ENCODE assay signal across 1 cellular context in genomic region chr3:175672119-175672689, GRCh38.
TF ChIP-seq lines count a peak whose summit lies in the region.

No MANE protein-coding gene starts in this region.

TF ChIP-seq in H1, 55 proteins besides CTCF, POLR2A, EP300 and RAD21 (continued from another document):
- TF ChIP-seq ATF2 (IDR thresholded peaks at IDR 0.05; ENCODE audit: low read length) = no peak
- TF ChIP-seq NANOG (IDR thresholded peaks at IDR 0.05; ENCODE audit: insufficient read depth, low read depth, low read length, poor library complexity, severe bottlenecking) = no peak
- no peak for TF ChIP-seq CEBPB (IDR thresholded peaks at IDR 0.05; ENCODE audit: low read depth, low read length)
- no peak for TF ChIP-seq PHF8 (conservative IDR thresholded peaks at IDR 0.05; ENCODE audit: low read depth, low read length)
- TF ChIP-seq ASH2L (IDR thresholded peaks at IDR 0.05; ENCODE audit: low read length) = no peak
- TF ChIP-seq CTBP2 (IDR thresholded peaks at IDR 0.05; ENCODE audit: borderline replicate concordance, insufficient read depth, insufficient read length, low read length) = no peak
- no peak for TF ChIP-seq USF2 (IDR thresholded peaks at IDR 0.05; ENCODE audit: low read length)
- TF ChIP-seq NRF1 (IDR thresholded peaks at IDR 0.05; ENCODE audit: low read depth, low read length) = no peak
- no peak for TF ChIP-seq E2F6 (IDR thresholded peaks at IDR 0.05)
- TF ChIP-seq KDM5A (IDR thresholded peaks at IDR 0.05; ENCODE audit: low read length) = no peak
- TF ChIP-seq SP2 (IDR thresholded peaks at IDR 0.05; ENCODE audit: low read length) = no peak
